Comparison of ENCODE assay signal across 1 cellular context in the genomic region with DNA sequence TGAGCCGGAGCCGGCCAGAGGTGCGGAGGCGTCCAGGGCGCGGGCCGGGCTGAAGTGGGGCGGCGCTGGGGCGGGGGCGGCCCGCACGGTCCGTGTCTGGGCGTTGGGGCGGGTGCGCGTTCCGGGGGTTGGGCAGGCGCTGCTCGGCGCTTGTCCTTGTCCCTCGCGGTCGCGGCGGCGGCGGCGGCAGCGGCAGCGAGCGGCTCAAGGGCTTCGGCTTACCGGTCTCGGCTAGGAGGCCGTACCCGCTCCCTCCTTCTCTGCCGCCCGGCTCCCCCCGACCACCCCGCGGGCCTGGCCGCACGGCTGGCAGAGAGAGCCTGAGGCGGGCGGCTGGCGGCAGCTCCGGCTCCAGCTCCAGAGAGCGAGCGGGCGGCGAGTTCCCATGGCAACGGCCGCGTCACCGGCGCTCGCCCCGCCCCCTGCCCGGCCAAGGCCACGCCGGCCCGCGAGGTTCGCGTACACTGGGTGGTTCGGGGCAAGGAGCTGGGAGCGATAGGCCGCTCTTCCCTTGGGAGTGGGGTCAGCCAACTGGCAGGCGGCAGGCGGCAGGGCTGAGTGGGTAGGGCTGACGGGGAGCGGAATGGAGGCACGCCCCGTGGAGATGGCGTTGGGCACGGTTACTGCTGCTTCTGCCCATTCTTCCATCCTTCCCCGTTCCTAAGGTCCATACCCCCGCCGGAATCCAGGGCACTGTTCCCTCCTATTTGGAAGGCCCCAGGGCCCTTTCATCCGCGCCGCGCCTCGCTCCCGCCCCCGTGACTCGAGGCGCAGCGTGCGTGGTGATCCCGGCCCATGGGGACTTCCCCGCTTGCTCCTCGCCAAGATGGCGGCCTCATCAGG.
TF ChIP-seq lines count a peak whose summit lies in the region.

A gene with protein sequence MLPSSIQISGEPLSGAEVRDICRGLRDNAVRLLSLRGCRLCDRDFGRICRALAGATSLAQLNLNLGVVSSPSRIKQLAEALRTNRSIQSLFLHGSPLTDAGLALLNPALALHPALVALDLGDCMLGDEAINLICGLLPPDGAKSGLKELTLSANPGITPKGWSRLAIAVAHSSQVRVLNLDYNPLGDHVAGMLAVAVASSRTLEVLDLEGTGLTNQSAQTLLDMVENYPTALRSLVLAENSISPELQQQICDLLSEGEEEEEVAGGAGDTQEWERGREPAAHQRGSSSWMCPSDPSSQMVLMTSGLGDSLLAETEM (minus strand): TSS at position 363 of the 843 bp plus-strand sequence. CDS start 561 bp downstream, outside the sequence.

TF ChIP-seq in HepG2, 621 proteins besides CTCF, POLR2A, EP300 and RAD21 (continued from another document and continues in another):
- TF ChIP-seq, protein P1, sequence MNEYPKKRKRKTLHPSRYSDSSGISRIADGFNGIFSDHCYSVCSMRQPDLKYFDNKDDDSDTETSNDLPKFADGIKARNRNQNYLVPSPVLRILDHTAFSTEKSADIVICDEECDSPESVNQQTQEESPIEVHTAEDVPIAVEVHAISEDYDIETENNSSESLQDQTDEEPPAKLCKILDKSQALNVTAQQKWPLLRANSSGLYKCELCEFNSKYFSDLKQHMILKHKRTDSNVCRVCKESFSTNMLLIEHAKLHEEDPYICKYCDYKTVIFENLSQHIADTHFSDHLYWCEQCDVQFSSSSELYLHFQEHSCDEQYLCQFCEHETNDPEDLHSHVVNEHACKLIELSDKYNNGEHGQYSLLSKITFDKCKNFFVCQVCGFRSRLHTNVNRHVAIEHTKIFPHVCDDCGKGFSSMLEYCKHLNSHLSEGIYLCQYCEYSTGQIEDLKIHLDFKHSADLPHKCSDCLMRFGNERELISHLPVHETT (CRISPR knock-in tag; conservative IDR thresholded peaks at IDR 0.05): no peak; the same call in 1 of the 2 replicates
- no peak for TF ChIP-seq EHMT2 (IDR thresholded peaks at IDR 0.05; ENCODE audit: borderline replicate concordance, low read depth, low read length)
- TF ChIP-seq ZNF335 (CRISPR knock-in tag; IDR thresholded peaks at IDR 0.05): no peak
- TF ChIP-seq, protein P2, sequence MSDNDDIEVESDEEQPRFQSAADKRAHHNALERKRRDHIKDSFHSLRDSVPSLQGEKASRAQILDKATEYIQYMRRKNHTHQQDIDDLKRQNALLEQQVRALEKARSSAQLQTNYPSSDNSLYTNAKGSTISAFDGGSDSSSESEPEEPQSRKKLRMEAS (IDR thresholded peaks at IDR 0.05): peak; percentile 53
- no peak for TF ChIP-seq ZNF703 (CRISPR knock-in tag; IDR thresholded peaks at IDR 0.05; ENCODE audit: borderline replicate concordance)
- no peak for TF ChIP-seq KLF6 (CRISPR knock-in tag; IDR thresholded peaks at IDR 0.05)
- peak; percentile 64; the same call in 1 of the 2 replicates for TF ChIP-seq TBX2 (CRISPR knock-in tag; IDR thresholded peaks at IDR 0.05; ENCODE audit: borderline replicate concordance)
- peak; percentile 57; the same call in 1 of the 2 replicates for TF ChIP-seq ZNF782 (CRISPR knock-in tag; IDR thresholded peaks at IDR 0.05; ENCODE audit: borderline replicate concordance)
- TF ChIP-seq WIZ (CRISPR knock-in tag; IDR thresholded peaks at IDR 0.05): no peak
- TF ChIP-seq, protein P3, sequence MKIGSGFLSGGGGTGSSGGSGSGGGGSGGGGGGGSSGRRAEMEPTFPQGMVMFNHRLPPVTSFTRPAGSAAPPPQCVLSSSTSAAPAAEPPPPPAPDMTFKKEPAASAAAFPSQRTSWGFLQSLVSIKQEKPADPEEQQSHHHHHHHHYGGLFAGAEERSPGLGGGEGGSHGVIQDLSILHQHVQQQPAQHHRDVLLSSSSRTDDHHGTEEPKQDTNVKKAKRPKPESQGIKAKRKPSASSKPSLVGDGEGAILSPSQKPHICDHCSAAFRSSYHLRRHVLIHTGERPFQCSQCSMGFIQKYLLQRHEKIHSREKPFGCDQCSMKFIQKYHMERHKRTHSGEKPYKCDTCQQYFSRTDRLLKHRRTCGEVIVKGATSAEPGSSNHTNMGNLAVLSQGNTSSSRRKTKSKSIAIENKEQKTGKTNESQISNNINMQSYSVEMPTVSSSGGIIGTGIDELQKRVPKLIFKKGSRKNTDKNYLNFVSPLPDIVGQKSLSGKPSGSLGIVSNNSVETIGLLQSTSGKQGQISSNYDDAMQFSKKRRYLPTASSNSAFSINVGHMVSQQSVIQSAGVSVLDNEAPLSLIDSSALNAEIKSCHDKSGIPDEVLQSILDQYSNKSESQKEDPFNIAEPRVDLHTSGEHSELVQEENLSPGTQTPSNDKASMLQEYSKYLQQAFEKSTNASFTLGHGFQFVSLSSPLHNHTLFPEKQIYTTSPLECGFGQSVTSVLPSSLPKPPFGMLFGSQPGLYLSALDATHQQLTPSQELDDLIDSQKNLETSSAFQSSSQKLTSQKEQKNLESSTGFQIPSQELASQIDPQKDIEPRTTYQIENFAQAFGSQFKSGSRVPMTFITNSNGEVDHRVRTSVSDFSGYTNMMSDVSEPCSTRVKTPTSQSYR (CRISPR knock-in tag; IDR thresholded peaks at IDR 0.05; ENCODE audit: borderline replicate concordance): no peak
- TF ChIP-seq, protein P4, sequence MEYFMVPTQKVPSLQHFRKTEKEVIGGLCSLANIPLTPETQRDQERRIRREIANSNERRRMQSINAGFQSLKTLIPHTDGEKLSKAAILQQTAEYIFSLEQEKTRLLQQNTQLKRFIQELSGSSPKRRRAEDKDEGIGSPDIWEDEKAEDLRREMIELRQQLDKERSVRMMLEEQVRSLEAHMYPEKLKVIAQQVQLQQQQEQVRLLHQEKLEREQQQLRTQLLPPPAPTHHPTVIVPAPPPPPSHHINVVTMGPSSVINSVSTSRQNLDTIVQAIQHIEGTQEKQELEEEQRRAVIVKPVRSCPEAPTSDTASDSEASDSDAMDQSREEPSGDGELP (IDR thresholded peaks at IDR 0.05; ENCODE audit: borderline replicate concordance, low read depth): no peak; the same call in 1 of the 2 replicates
- TF ChIP-seq SYNCRIP (IDR thresholded peaks at IDR 0.05; ENCODE audit: insufficient read depth, low read depth, low read length): no peak
- TF ChIP-seq HNRNPLL (IDR thresholded peaks at IDR 0.05; ENCODE audit: low read depth, low read length, poor library complexity, severe bottlenecking): no peak
- TF ChIP-seq, protein P5, sequence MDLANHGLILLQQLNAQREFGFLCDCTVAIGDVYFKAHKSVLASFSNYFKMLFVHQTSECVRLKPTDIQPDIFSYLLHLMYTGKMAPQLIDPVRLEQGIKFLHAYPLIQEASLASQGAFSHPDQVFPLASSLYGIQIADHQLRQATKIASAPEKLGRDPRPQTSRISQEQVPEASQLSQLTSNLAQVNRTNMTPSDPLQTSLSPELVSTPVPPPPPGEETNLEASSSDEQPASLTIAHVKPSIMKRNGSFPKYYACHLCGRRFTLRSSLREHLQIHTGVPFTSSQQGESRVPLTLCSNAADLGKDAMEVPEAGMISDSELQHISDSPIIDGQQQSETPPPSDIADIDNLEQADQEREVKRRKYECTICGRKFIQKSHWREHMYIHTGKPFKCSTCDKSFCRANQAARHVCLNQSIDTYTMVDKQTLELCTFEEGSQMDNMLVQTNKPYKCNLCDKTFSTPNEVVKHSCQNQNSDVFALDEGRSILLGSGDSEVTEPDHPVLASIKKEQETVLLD (CRISPR knock-in tag; IDR thresholded peaks at IDR 0.05; ENCODE audit: low read depth): no peak
- TF ChIP-seq, protein P6, sequence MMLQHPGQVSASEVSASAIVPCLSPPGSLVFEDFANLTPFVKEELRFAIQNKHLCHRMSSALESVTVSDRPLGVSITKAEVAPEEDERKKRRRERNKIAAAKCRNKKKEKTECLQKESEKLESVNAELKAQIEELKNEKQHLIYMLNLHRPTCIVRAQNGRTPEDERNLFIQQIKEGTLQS (CRISPR knock-in tag; IDR thresholded peaks at IDR 0.05): no peak; the same call in 1 of the 2 replicates
- no peak for TF ChIP-seq ZNF3 (CRISPR knock-in tag; IDR thresholded peaks at IDR 0.05)
- peak; percentile 39; the same call in 1 of the 2 replicates for TF ChIP-seq BCL6 (CRISPR knock-in tag; IDR thresholded peaks at IDR 0.05)
- TF ChIP-seq BRCA1 (CRISPR knock-in tag; IDR thresholded peaks at IDR 0.05): no peak
- TF ChIP-seq PAWR (CRISPR knock-in tag; IDR thresholded peaks at IDR 0.05; ENCODE audit: borderline replicate concordance): 0 out of 2 replicates have a peak, but pooled peaks have one; percentile 62
- peak; percentile 85; the same call in 1 of the 2 replicates for TF ChIP-seq ZNF446 (CRISPR knock-in tag; IDR thresholded peaks at IDR 0.05)
- no peak for TF ChIP-seq ZNF30 (CRISPR knock-in tag; IDR thresholded peaks at IDR 0.05)
- no peak for TF ChIP-seq HNF4A (CRISPR knock-in tag; IDR thresholded peaks at IDR 0.05)
- no peak for TF ChIP-seq ZNF781 (CRISPR knock-in tag; IDR thresholded peaks at IDR 0.05; ENCODE audit: borderline replicate concordance, not compliant biosample characterization)
- no peak for TF ChIP-seq SMARCC2 (IDR thresholded peaks at IDR 0.05)
- TF ChIP-seq, protein P7, sequence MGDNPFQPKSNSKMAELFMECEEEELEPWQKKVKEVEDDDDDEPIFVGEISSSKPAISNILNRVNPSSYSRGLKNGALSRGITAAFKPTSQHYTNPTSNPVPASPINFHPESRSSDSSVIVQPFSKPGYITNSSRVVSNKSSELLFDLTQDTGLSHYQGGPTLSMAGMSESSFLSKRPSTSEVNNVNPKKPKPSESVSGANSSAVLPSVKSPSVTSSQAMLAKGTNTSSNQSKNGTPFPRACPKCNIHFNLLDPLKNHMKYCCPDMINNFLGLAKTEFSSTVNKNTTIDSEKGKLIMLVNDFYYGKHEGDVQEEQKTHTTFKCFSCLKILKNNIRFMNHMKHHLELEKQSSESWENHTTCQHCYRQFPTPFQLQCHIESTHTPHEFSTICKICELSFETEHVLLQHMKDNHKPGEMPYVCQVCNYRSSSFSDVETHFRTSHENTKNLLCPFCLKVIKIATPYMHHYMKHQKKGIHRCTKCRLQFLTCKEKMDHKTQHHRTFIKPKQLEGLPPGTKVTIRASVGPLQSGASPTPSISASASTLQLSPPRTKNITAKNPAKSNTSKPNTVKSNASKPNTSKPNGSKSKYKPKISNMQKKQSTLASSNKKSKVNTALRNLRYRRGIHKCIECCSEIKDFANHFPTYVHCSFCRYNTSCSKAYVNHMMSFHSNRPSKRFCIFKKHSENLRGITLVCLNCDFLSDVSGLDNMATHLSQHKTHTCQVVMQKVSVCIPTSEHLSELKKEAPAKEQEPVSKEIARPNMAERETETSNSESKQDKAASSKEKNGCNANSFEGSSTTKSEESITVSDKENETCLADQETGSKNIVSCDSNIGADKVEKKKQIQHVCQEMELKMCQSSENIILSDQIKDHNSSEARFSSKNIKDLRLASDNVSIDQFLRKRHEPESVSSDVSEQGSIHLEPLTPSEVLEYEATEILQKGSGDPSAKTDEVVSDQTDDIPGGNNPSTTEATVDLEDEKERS (CRISPR knock-in tag; IDR thresholded peaks at IDR 0.05): no peak
- no peak for TF ChIP-seq SNAI1 (CRISPR knock-in tag; IDR thresholded peaks at IDR 0.05; ENCODE audit: borderline replicate concordance)
- TF ChIP-seq PPARG (CRISPR knock-in tag; conservative IDR thresholded peaks at IDR 0.05): no peak
- TF ChIP-seq HNRNPUL1 (IDR thresholded peaks at IDR 0.05; ENCODE audit: low read depth, low read length): no peak
- TF ChIP-seq, protein P8, sequence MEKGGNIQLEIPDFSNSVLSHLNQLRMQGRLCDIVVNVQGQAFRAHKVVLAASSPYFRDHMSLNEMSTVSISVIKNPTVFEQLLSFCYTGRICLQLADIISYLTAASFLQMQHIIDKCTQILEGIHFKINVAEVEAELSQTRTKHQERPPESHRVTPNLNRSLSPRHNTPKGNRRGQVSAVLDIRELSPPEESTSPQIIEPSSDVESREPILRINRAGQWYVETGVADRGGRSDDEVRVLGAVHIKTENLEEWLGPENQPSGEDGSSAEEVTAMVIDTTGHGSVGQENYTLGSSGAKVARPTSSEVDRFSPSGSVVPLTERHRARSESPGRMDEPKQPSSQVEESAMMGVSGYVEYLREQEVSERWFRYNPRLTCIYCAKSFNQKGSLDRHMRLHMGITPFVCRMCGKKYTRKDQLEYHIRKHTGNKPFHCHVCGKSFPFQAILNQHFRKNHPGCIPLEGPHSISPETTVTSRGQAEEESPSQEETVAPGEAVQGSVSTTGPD (CRISPR knock-in tag; IDR thresholded peaks at IDR 0.05): no peak
- TF ChIP-seq GTF3A (CRISPR knock-in tag; conservative IDR thresholded peaks at IDR 0.05): no peak
- TF ChIP-seq, protein P9, sequence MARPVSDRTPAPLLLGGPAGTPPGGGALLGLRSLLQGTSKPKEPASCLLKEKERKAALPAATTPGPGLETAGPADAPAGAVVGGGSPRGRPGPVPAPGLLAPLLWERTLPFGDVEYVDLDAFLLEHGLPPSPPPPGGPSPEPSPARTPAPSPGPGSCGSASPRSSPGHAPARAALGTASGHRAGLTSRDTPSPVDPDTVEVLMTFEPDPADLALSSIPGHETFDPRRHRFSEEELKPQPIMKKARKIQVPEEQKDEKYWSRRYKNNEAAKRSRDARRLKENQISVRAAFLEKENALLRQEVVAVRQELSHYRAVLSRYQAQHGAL (CRISPR knock-in tag; IDR thresholded peaks at IDR 0.05; ENCODE audit: not compliant biosample characterization): no peak
- peak; percentile 89; the same call in 1 of the 2 replicates for TF ChIP-seq GLI4 (CRISPR knock-in tag; IDR thresholded peaks at IDR 0.05; ENCODE audit: borderline replicate concordance)
- TF ChIP-seq, protein P10, sequence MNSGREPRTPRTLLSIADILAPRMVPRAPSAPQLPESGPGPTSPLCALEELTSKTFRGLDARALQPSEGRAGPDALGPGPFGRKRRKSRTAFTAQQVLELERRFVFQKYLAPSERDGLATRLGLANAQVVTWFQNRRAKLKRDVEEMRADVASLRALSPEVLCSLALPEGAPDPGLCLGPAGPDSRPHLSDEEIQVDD (CRISPR knock-in tag; IDR thresholded peaks at IDR 0.05; ENCODE audit: borderline replicate concordance): no peak
- TF ChIP-seq RFXAP (CRISPR knock-in tag; IDR thresholded peaks at IDR 0.05; ENCODE audit: borderline replicate concordance): peak; percentile 99
- 0 out of 2 replicates have a peak, but pooled peaks have one; percentile 22 for TF ChIP-seq YEATS4 (CRISPR knock-in tag; IDR thresholded peaks at IDR 0.05; ENCODE audit: borderline replicate concordance)
- TF ChIP-seq, protein P11, sequence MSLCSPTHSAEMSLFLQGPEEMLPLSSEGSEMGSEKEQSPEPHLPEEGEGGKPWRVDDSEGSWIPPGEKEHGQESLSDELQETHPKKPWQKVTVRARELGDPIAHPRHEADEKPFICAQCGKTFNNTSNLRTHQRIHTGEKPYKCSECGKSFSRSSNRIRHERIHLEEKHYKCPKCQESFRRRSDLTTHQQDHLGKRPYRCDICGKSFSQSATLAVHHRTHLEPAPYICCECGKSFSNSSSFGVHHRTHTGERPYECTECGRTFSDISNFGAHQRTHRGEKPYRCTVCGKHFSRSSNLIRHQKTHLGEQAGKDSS (CRISPR knock-in tag; IDR thresholded peaks at IDR 0.05; ENCODE audit: borderline replicate concordance, low read depth): peak; percentile 82
- no peak for TF ChIP-seq RBAK (CRISPR knock-in tag; IDR thresholded peaks at IDR 0.05)
- TF ChIP-seq GATAD2A (CRISPR knock-in tag; IDR thresholded peaks at IDR 0.05): no peak
- TF ChIP-seq HMG20B (CRISPR knock-in tag; conservative IDR thresholded peaks at IDR 0.05): no peak
- no peak for TF ChIP-seq ZNF878 (CRISPR knock-in tag; IDR thresholded peaks at IDR 0.05)
- TF ChIP-seq, protein P12, sequence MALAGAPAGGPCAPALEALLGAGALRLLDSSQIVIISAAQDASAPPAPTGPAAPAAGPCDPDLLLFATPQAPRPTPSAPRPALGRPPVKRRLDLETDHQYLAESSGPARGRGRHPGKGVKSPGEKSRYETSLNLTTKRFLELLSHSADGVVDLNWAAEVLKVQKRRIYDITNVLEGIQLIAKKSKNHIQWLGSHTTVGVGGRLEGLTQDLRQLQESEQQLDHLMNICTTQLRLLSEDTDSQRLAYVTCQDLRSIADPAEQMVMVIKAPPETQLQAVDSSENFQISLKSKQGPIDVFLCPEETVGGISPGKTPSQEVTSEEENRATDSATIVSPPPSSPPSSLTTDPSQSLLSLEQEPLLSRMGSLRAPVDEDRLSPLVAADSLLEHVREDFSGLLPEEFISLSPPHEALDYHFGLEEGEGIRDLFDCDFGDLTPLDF (CRISPR knock-in tag; IDR thresholded peaks at IDR 0.05): no peak
- TF ChIP-seq GPN1 (CRISPR knock-in tag; IDR thresholded peaks at IDR 0.05; ENCODE audit: borderline replicate concordance): no peak
- TF ChIP-seq REL (CRISPR knock-in tag; conservative IDR thresholded peaks at IDR 0.05): no peak
